ENCODE assay signal across 17 cellular contexts in the genomic region with DNA sequence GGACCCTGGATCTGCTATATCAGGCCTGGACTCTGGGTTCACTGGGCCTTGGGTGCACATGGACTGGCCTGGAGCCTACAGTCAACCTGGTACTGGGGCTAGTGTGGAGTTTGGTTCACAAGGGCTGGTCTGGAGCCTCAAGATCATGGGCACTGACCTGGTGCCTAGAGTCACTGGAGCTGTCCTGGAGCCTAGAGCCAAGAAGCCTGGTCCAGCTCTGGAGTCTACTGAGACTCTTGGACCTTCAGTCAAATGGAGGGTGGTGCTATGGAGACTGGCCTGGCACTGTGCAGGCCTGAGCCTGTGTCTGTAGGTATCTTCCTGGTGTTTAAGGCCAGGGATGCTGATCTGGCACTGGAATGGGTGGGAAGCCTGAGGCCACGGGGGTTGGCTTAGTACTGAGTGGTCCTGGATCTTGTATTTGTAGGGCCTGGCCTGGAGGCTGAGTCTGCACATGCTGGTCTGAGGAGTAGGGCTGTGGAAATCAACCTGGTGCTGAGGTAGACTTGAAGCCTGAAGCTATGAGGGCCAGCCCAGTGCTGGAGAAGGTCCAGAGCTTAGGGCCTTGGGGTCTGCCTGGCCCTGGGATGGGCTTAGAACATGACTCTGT. TPM values are rescaled to one million over a fixed set of nuclear protein-coding genes. Genes with fewer than 3 reads are reported as not detected.
DNase-seq lines count a peak whose midpoint lies in the region; ATAC-seq, FAIRE-seq and TF ChIP-seq lines count a peak whose summit lies in the region.
"Had no signal": no experiment of that assay in that cellular context is flagged by ENCODE, and none has a peak within 500 bp of the region (broad histone marks: within the 10 kb centered on the region; RNA-seq: fewer than 3 reads in every experiment).

No MANE protein-coding gene starts in this region.

- intact Hi-C loops in lower lobe of right lung (cut with DNase I) = no loop called here

- H3K4me3 Mint-ChIP-seq in WTC11 = no peak overlapping the region
- H3K4me3 Mint-ChIP-seq in stimulated activated effector memory CD8-positive, alpha-beta T cell treated with anti-CD3 and anti-CD28 coated beads, Interleukin-12 subunit alpha, Interleukin-12 subunit beta, amount 100 ng/mL, for 72 hours = no peak overlapping the region
- H3K4me3 Mint-ChIP-seq in endothelial cell (ENCODE audit: unreplicated experiment) = no peak overlapping the region
- H3K4me3 Mint-ChIP-seq: CD4-positive, alpha-beta T cell; GM23338 had no signal

- ATAC-seq in WTC11 (no peak), lower lobe of right lung (peak; percentile 16 to 35)
- peak; percentile 36 for ATAC-seq in stimulated activated effector memory CD8-positive, alpha-beta T cell treated with anti-CD3 and anti-CD28 coated beads, Interleukin-12 subunit alpha, Interleukin-12 subunit beta, amount 100 ng/mL, for 72 hours
- ATAC-seq in activated naive CD4-positive, alpha-beta T cell treated with anti-CD3 and anti-CD28 coated beads, Interleukin-2, amount 50 U/mL, for 72 hours = no peak
- ATAC-seq: GM23338 had no signal

- no peak overlapping the region for H3K27ac ChIP-seq in lower lobe of right lung
- H3K27ac ChIP-seq: C4-2B had no signal

- no peaks in the 10 kb centered on the region for H3K9me3 ChIP-seq in lower lobe of right lung

- CTCF ChIA-PET in WTC11 (lab: Charles Lee) = interaction anchor here (1.0 kb wide), 1 partner anchor 18 kb away, joined by 3 read pairs; a partner anchor contains a TSS

- H3K27me3 Mint-ChIP-seq in WTC11 (ENCODE audit: low read depth) (no peaks in the 10 kb centered on the region), endothelial cell (ENCODE audit: unreplicated experiment) (no peaks in the 10 kb centered on the region)

- DNase-seq in HTR-8/SVneo (ENCODE audit: insufficient read length, low spot score) (no peak), WTC11 (ENCODE audit: low spot score) (no peak), lower lobe of right lung (no peak), Ammon's horn (ENCODE audit: low spot score) (no peak), endothelial cell (ENCODE audit: low spot score) (no peak)
- DNase-seq in stimulated activated effector memory CD8-positive, alpha-beta T cell treated with anti-CD3 and anti-CD28 coated beads, Interleukin-12 subunit alpha, Interleukin-12 subunit beta, amount 100 ng/mL, for 72 hours (ENCODE audit: low spot score in 2 of 2) = no peak
- no peak for DNase-seq in activated effector memory CD4-positive, alpha-beta T cell treated with anti-CD3 and anti-CD28 coated beads, Interleukin-2, amount 50 U/mL, for 16 hours
- DNase-seq in activated naive CD4-positive, alpha-beta T cell treated with anti-CD3 and anti-CD28 coated beads, Interleukin-2, amount 50 U/mL, for 72 hours (ENCODE audit: low spot score in 2 of 2) = no peak
- DNase-seq: ACHN; Caco-2; CD4-positive, alpha-beta T cell; H7 had no signal

- peaks cover 10% of the 10 kb centered on the region for H3K4me1 Mint-ChIP-seq in WTC11
- no peaks in the 10 kb centered on the region for H3K4me1 Mint-ChIP-seq in stimulated activated effector memory CD8-positive, alpha-beta T cell treated with anti-CD3 and anti-CD28 coated beads, Interleukin-12 subunit alpha, Interleukin-12 subunit beta, amount 100 ng/mL, for 72 hours
- no peaks in the 10 kb centered on the region for H3K4me1 Mint-ChIP-seq in endothelial cell (ENCODE audit: unreplicated experiment)

- POLR2A ChIA-PET in WTC11 (lab: Charles Lee) = no interaction called here

- TF ChIP-seq CTCF in WTC11 (IDR thresholded peaks at IDR 0.05) = no peak
- TF ChIP-seq CTCF in lower lobe of right lung (IDR thresholded peaks at IDR 0.05) = no peak
- no peak for TF ChIP-seq CTCF in endothelial cell (IDR thresholded peaks at IDR 0.05; ENCODE audit: unreplicated experiment)

- peaks cover 4% of the 10 kb centered on the region for H3K4me1 ChIP-seq in lower lobe of right lung

- no peak overlapping the region for H3K4me3 ChIP-seq in lower lobe of right lung
- H3K4me3 ChIP-seq: GM23338 had no signal

- H3K27ac Mint-ChIP-seq in WTC11 = no peak overlapping the region
- H3K27ac Mint-ChIP-seq in stimulated activated effector memory CD8-positive, alpha-beta T cell treated with anti-CD3 and anti-CD28 coated beads, Interleukin-12 subunit alpha, Interleukin-12 subunit beta, amount 100 ng/mL, for 72 hours = no peak overlapping the region
- H3K27ac Mint-ChIP-seq in endothelial cell (ENCODE audit: unreplicated experiment) = no peak overlapping the region
- H3K27ac Mint-ChIP-seq in activated naive CD4-positive, alpha-beta T cell treated with anti-CD3 and anti-CD28 coated beads, Interleukin-2, amount 50 U/mL, for 72 hours = peak overlapping the region in 1 of 2 donors; percentile 34
- H3K27ac Mint-ChIP-seq: CD4-positive, alpha-beta T cell; GM23338 had no signal

- no peaks in the 10 kb centered on the region for H3K27me3 ChIP-seq in lower lobe of right lung (ENCODE audit: low read depth)

- no peaks in the 10 kb centered on the region for H3K36me3 ChIP-seq in lower lobe of right lung

- FAIRE-seq in HTR-8/SVneo (lab: Jason Lieb, UNC) = peak; percentile 40
- FAIRE-seq: A204.1, D721Med, G401.6 had no signal

- H3K9me3 Mint-ChIP-seq in WTC11 = peaks cover 33% of the 10 kb centered on the region
- H3K9me3 Mint-ChIP-seq in stimulated activated effector memory CD8-positive, alpha-beta T cell treated with anti-CD3 and anti-CD28 coated beads, Interleukin-12 subunit alpha, Interleukin-12 subunit beta, amount 100 ng/mL, for 72 hours = no peaks in the 10 kb centered on the region
- no peaks in the 10 kb centered on the region for H3K9me3 Mint-ChIP-seq in endothelial cell (ENCODE audit: unreplicated experiment)
- no peaks in the 10 kb centered on the region for H3K9me3 Mint-ChIP-seq in activated naive CD4-positive, alpha-beta T cell treated with anti-CD3 and anti-CD28 coated beads, Interleukin-2, amount 50 U/mL, for 72 hours
- H3K9me3 Mint-ChIP-seq: CD4-positive, alpha-beta T cell had no signal

- peaks cover 33% of the 10 kb centered on the region for H3K36me3 Mint-ChIP-seq in WTC11
- H3K36me3 Mint-ChIP-seq in stimulated activated effector memory CD8-positive, alpha-beta T cell treated with anti-CD3 and anti-CD28 coated beads, Interleukin-12 subunit alpha, Interleukin-12 subunit beta, amount 100 ng/mL, for 72 hours = no peaks in the 10 kb centered on the region
- H3K36me3 Mint-ChIP-seq in endothelial cell (ENCODE audit: low read depth, unreplicated experiment) = no peaks in the 10 kb centered on the region
- H3K36me3 Mint-ChIP-seq in activated naive CD4-positive, alpha-beta T cell treated with anti-CD3 and anti-CD28 coated beads, Interleukin-2, amount 50 U/mL, for 72 hours = peaks cover 0 to 7% of the 10 kb centered on the region in 2 donors

TF ChIP-seq in WTC11, 78 proteins besides CTCF, POLR2A, EP300 and RAD21:
- TF ChIP-seq NFE2L1 (CRISPR knock-in tag; IDR thresholded peaks at IDR 0.05) = no peak
- 0 out of 2 replicates have a peak, but pooled peaks have one; percentile 22 for TF ChIP-seq JUN (CRISPR knock-in tag; IDR thresholded peaks at IDR 0.05)
TF ChIP-seq in WTC11: peak in this region for 1.

RNA-seq across cellular contexts. Expression of a gene that starts 16.5 kb away (rescaled TPM):
- total RNA-seq in WTC11 (2021) (not detected in 3 replicates), lower lobe of right lung (not detected), endothelial cell (ENCODE audit: unreplicated experiment) (not detected)
- not detected for total RNA-seq in activated naive CD4-positive, alpha-beta T cell treated with anti-CD3 and anti-CD28 coated beads, Interleukin-2, amount 50 U/mL, for 72 hours
- total RNA-seq: Caco-2; CD4-positive, alpha-beta T cell; GM23338; H7 had no signal

RNA-seq across cellular contexts. Expression of a gene that starts 18.0 kb away (rescaled TPM):
- total RNA-seq in WTC11 (2021) (0.37 TPM in 1 of 3 replicates, not detected in the others), lower lobe of right lung (not detected), endothelial cell (ENCODE audit: unreplicated experiment) (not detected)
- not detected for total RNA-seq in activated naive CD4-positive, alpha-beta T cell treated with anti-CD3 and anti-CD28 coated beads, Interleukin-2, amount 50 U/mL, for 72 hours
- total RNA-seq: Caco-2; CD4-positive, alpha-beta T cell; GM23338; H7 had no signal

RNA-seq across cellular contexts. Expression of a gene that starts 22.5 kb away (rescaled TPM):
- total RNA-seq in WTC11 (2021) (not detected in 3 replicates), lower lobe of right lung (not detected), endothelial cell (ENCODE audit: unreplicated experiment) (not detected)
- not detected for total RNA-seq in activated naive CD4-positive, alpha-beta T cell treated with anti-CD3 and anti-CD28 coated beads, Interleukin-2, amount 50 U/mL, for 72 hours
- total RNA-seq: Caco-2; CD4-positive, alpha-beta T cell; GM23338; H7 had no signal

RNA-seq across cellular contexts. Expression of a gene that starts 54.3 kb away (rescaled TPM):
- total RNA-seq in WTC11 (2021) (not detected in 3 replicates), lower lobe of right lung (not detected), endothelial cell (ENCODE audit: unreplicated experiment) (not detected)
- not detected for total RNA-seq in activated naive CD4-positive, alpha-beta T cell treated with anti-CD3 and anti-CD28 coated beads, Interleukin-2, amount 50 U/mL, for 72 hours
- total RNA-seq: Caco-2; CD4-positive, alpha-beta T cell; GM23338; H7 had no signal

RNA-seq across cellular contexts. Expression of a gene that starts 57.3 kb away (rescaled TPM):
- 0.42 to 0.62 TPM (median 0.53 TPM) in 3 replicates for total RNA-seq in WTC11 (2021)
- 1.2 TPM for total RNA-seq in lower lobe of right lung
- total RNA-seq in endothelial cell (ENCODE audit: unreplicated experiment) = not detected
- not detected for total RNA-seq in activated naive CD4-positive, alpha-beta T cell treated with anti-CD3 and anti-CD28 coated beads, Interleukin-2, amount 50 U/mL, for 72 hours
- total RNA-seq: Caco-2; CD4-positive, alpha-beta T cell; GM23338 had no signal

Comparison
In these comparisons a context has a peak if more than half of its experiments do, and no peak if none do; other contexts are left out.
1. ATAC-seq: peak in lower lobe of right lung (2 of 2) and stimulated activated effector memory CD8-positive, alpha-beta T cell treated with anti-CD3 and anti-CD28 coated beads, Interleukin-12 subunit alpha, Interleukin-12 subunit beta, amount 100 ng/mL, for 72 hours (single experiment); none in WTC11 (single experiment) and activated naive CD4-positive, alpha-beta T cell treated with anti-CD3 and anti-CD28 coated beads, Interleukin-2, amount 50 U/mL, for 72 hours (0 of 2).